Comparison of ENCODE assay signal across 14 cellular contexts in the genomic region with DNA sequence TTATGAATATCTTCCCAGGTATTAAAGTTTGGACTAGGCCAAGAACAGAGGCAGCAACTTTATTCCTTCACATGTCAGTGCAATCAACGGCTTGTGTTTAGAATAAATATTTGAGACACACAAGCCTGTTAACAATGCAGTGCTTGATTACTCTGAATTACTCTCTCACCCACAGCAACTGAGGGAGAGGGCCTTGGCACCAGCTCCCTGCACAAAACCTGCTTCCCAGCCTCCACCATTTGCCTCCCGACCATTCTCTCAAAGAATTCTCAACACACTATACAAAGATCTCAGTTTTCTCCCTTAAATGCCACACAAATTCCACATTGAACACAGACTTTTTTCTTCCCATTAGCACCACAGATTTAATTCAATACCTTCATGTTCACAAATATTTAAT.
A peak's percentile ranks its signal among the peaks of the same experiment; 100 is the strongest.
DNase-seq lines count a peak whose midpoint lies in the region; ATAC-seq and TF ChIP-seq lines count a peak whose summit lies in the region.
"Had no signal": no experiment of that assay in that cellular context is flagged by ENCODE, and none has a peak within 500 bp of the region (broad histone marks: within the 10 kb centered on the region; RNA-seq: fewer than 3 reads in every experiment).

No MANE protein-coding gene starts in this region.

- TF ChIP-seq CTCF in transverse colon (IDR thresholded peaks at IDR 0.05) (no peak), psoas muscle (IDR thresholded peaks at IDR 0.05) (no peak)

- H3K27ac ChIP-seq in duodenal mucosa (ENCODE audit: low read depth, low read length) (no peak overlapping the region), transverse colon (peak overlapping the region; percentile 75 to 88 (median 80)), psoas muscle (no peak overlapping the region)
- H3K27ac ChIP-seq: cardiac muscle cell had no signal

- H3K9me3 ChIP-seq in duodenal mucosa (ENCODE audit: control insufficient read depth in 1 of 2, low read length in 2 of 2) (no peaks in the 10 kb centered on the region), transverse colon (no peaks in the 10 kb centered on the region), psoas muscle (no peaks in the 10 kb centered on the region)

- in situ Hi-C loops in transverse colon (cut with MboI; ENCODE audit: low pct_ligation_motif_present in 1 of 4, low pct_unique_long_range_greater_than_20kb in 1 of 4, low sequenced_read_pairs in 3 of 4), result no loop called here

- ATAC-seq in HG03135 (IDR thresholded peaks at IDR 0.05; ENCODE audit: unreplicated experiment), result no peak
- ATAC-seq in psoas muscle, result no peak
- ATAC-seq: activated CD8-positive, alpha-beta memory T cell treated with anti-CD3 and anti-CD28 coated beads, Interleukin-2, amount 10 ng/mL, durations not matched to agents 7 days and 5 days; naive thymus-derived CD8-positive, alpha-beta T cell had no signal

- H3K4me3 ChIP-seq in duodenal mucosa (ENCODE audit: low read depth in 1 of 2, low read length in 2 of 2) (peak overlapping the region; percentile 49 to 71), transverse colon (peak overlapping the region in 3 of 4 donors; percentile 27 to 52 (median 39)), psoas muscle (no peak overlapping the region)

- no peak overlapping the region for H3K9ac ChIP-seq in duodenal mucosa (ENCODE audit: low read depth in 1 of 2, low read length in 2 of 2)

- intact Hi-C loops in transverse colon (cut with DNase I; ENCODE audit: low total_unique reads), result no loop called here
- intact Hi-C loops in psoas muscle (cut with DNase I), result no loop called here

- WGBS in transverse colon (ENCODE audit: low coverage in 1 of 2), 2 donors, result 38% methylated on average over 2 of the region's 2 CpGs; no CpG with 5 or more reads in 1 of the 2 donors
- 36 to 68% (median 47%) methylated on average over 2 of the region's 2 CpGs for WGBS in psoas muscle, 3 donors

- no peak for TF ChIP-seq POLR2A in transverse colon (IDR thresholded peaks at IDR 0.05)

- no peaks in the 10 kb centered on the region for H3K36me3 ChIP-seq in duodenal mucosa (ENCODE audit: control insufficient read depth in 1 of 2, insufficient read depth in 2 of 2, low read length in 2 of 2)
- H3K36me3 ChIP-seq in transverse colon, result no peaks in the 10 kb centered on the region
- no peaks in the 10 kb centered on the region for H3K36me3 ChIP-seq in psoas muscle (ENCODE audit: insufficient read depth in 1 of 2, low read depth in 1 of 2)
- H3K36me3 ChIP-seq: cardiac muscle cell had no signal

- no peaks in the 10 kb centered on the region for H3K27me3 ChIP-seq in duodenal mucosa (ENCODE audit: control insufficient read depth in 1 of 2, insufficient read depth in 2 of 2, low read length in 2 of 2)
- no peaks in the 10 kb centered on the region for H3K27me3 ChIP-seq in transverse colon
- no peaks in the 10 kb centered on the region for H3K27me3 ChIP-seq in psoas muscle (ENCODE audit: insufficient read depth in 3 of 3, low read length in 2 of 3)

- no peak for TF ChIP-seq EP300 in transverse colon (IDR thresholded peaks at IDR 0.05; ENCODE audit: low read depth)

- H3K4me1 ChIP-seq in duodenal mucosa (ENCODE audit: control insufficient read depth in 1 of 2, insufficient read depth in 2 of 2, low read length in 2 of 2) (peaks cover 7 to 15% of the 10 kb centered on the region in 2 donors), transverse colon (peaks cover 0 to 8% (median 4%) of the 10 kb centered on the region in 4 donors), psoas muscle (no peaks in the 10 kb centered on the region)

- peak; percentile 66 for DNase-seq in DMS79 treated with DMSO at 0.1 percent for 48 hours (lab: John Stamatoyannopoulos, UW)
- no peak for DNase-seq in DMS79 (lab: John Stamatoyannopoulos, UW)
- peak; percentile 44 for DNase-seq in medulla oblongata (ENCODE audit: extremely low spot score)
- DNase-seq in transverse colon, result peak; percentile 26
- no peak for DNase-seq in psoas muscle
- DNase-seq in activated effector memory CD4-positive, alpha-beta T cell treated with Interleukin-2 at 50 U/mL for 16 hours, result no peak
- DNase-seq: activated CD8-positive, alpha-beta memory T cell treated with anti-CD3 and anti-CD28 coated beads, Interleukin-2, amount 10 ng/mL, durations not matched to agents 7 days and 5 days; activated naive CD4-positive, alpha-beta T cell treated with anti-CD3 and anti-CD28 coated beads, Interleukin-2, amount 50 U/mL, for 16 hours; MV-4-11; naive thymus-derived CD8-positive, alpha-beta T cell; stimulated activated CD4-positive, alpha-beta T cell treated with anti-CD3 and anti-CD28 coated beads, Interleukin-4, amount 100 ng/mL, for 24 hours had no signal

Comparison
In these comparisons a context has a peak if more than half of its experiments do, and no peak if none do; other contexts are left out.
1. DNase-seq: peak in DMS79 treated with DMSO at 0.1 percent for 48 hours (single experiment), medulla oblongata (single experiment) and transverse colon (single experiment); none in DMS79 (single experiment), psoas muscle (0 of 2) and activated effector memory CD4-positive, alpha-beta T cell treated with Interleukin-2 at 50 U/mL for 16 hours (single experiment).
2. H3K27ac ChIP-seq: peak in transverse colon (4 of 4); none in duodenal mucosa (single experiment) and psoas muscle (single experiment).